In the genomic region with DNA sequence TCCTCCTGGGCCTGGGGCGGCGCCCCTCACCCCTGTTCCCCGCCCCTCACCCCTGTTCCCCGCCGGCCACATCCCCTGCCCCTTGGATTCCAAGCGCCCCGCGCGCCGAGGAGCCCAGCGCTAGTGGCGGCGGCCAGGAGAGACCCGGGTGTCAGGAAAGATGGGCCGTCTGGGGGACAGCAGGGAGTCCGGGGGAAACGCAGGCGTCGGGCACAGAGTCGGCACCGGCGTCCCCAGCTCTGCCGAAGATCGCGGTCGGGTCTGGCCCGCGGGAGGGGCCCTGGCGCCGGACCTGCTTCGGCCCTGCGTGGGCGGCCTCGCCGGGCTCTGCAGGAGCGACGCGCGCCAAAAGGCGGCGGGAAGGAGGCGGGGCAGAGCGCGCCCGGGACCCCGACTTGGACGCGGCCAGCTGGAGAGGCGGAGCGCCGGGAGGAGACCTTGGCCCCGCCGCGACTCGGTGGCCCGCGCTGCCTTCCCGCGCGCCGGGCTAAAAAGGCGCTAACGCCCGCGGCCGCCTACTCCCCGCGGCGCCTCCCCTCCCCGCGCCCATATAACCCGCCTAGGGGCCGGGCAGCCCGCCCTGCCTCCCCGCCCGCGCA, we compare ENCODE assay signal across 9 cellular contexts. TPM values are rescaled to one million over a fixed set of nuclear protein-coding genes. Genes with fewer than 3 reads are reported as not detected.
DNase-seq lines count a peak whose midpoint lies in the region; ATAC-seq, FAIRE-seq and TF ChIP-seq lines count a peak whose summit lies in the region.
"Had no signal": no experiment of that assay in that cellular context is flagged by ENCODE, and none has a peak within 500 bp of the region (broad histone marks: within the 10 kb centered on the region; RNA-seq: fewer than 3 reads in every experiment).

Gene TP73, plus strand, starts transcription at position 578 of the 599 bp plus-strand sequence. CDS start 29,850 bp downstream, outside the sequence.

- no peak for TF ChIP-seq CTCF in neutrophil (IDR thresholded peaks at IDR 0.05)

- H3K27me3 ChIP-seq in neutrophil: peaks cover 71% of the 10 kb centered on the region

- DNase-seq in activated T-cell treated with anti-CD3 and anti-CD28 coated beads, Interleukin-2, amount 50 U/mL, for 1 hour: peak; percentile 36
- no peak for DNase-seq in activated T-cell treated with anti-CD3 and anti-CD28 coated beads for 4 hours
- peak; percentile 70 for DNase-seq in NCI-H2171 (lab: John Stamatoyannopoulos, UW)
- DNase-seq in cerebellar cortex (ENCODE audit: low spot score): peak; percentile 26
- no peak for DNase-seq in activated CD8-positive, alpha-beta memory T cell treated with anti-CD3 and anti-CD28 coated beads, Interleukin-2, amount 10 ng/mL, durations not matched to agents 7 days and 5 days
- DNase-seq in H54 (ENCODE audit: insufficient read length, low spot score): no peak

- peak within 1 kb of the TSS; percentile 40 to 89 for H3K4me3 ChIP-seq in neutrophil (ENCODE audit: low read depth in 1 of 2, low read length in 1 of 2)

- no peaks in the 10 kb centered on the region for H3K9me3 Mint-ChIP-seq in activated CD8-positive, alpha-beta memory T cell treated with anti-CD3 and anti-CD28 coated beads, Interleukin-2, amount 10 ng/mL, durations not matched to agents 7 days and 5 days (ENCODE audit: low read depth)

- CTCF ChIA-PET in activated CD8-positive, alpha-beta memory T cell treated with anti-CD3 and anti-CD28 coated beads, Interleukin-2, amount 10 ng/mL, durations not matched to agents 7 days and 5 days (lab: Charles Lee): interaction anchor here (1.4 kb wide), 1 partner anchor 26 kb away, joined by 3 read pairs; no protein-coding TSS in a partner anchor

- H3K4me3 Mint-ChIP-seq in activated CD8-positive, alpha-beta memory T cell treated with anti-CD3 and anti-CD28 coated beads, Interleukin-2, amount 10 ng/mL, durations not matched to agents 7 days and 5 days: no peak within 1 kb of the TSS

- no peak for FAIRE-seq in H54 (lab: Jason Lieb, UNC)
- FAIRE-seq: G401.6 had no signal

- peaks cover 58 to 62% of the 10 kb centered on the region in 2 experiments for H3K4me1 ChIP-seq in neutrophil (ENCODE audit: control insufficient read depth in 1 of 2, insufficient read depth in 1 of 2, low read depth in 1 of 2, low read length in 1 of 2)

- no peak within 1 kb of the TSS for H3K27ac Mint-ChIP-seq in activated CD8-positive, alpha-beta memory T cell treated with anti-CD3 and anti-CD28 coated beads, Interleukin-2, amount 10 ng/mL, durations not matched to agents 7 days and 5 days

- no peaks in the 10 kb centered on the region for H3K36me3 ChIP-seq in neutrophil

- no peaks in the 10 kb centered on the region for H3K9me3 ChIP-seq in neutrophil

- TF ChIP-seq POLR2A in H54 (IDR thresholded peaks at IDR 0.05; ENCODE audit: low read depth, low read length): no peak

- peaks cover 57% of the 10 kb centered on the region for H3K27me3 Mint-ChIP-seq in activated CD8-positive, alpha-beta memory T cell treated with anti-CD3 and anti-CD28 coated beads, Interleukin-2, amount 10 ng/mL, durations not matched to agents 7 days and 5 days

- H3K36me3 Mint-ChIP-seq in activated CD8-positive, alpha-beta memory T cell treated with anti-CD3 and anti-CD28 coated beads, Interleukin-2, amount 10 ng/mL, durations not matched to agents 7 days and 5 days: no peaks in the 10 kb centered on the region

- no peak within 1 kb of the TSS for H3K27ac ChIP-seq in neutrophil

- peaks cover 33% of the 10 kb centered on the region for H3K4me1 Mint-ChIP-seq in activated CD8-positive, alpha-beta memory T cell treated with anti-CD3 and anti-CD28 coated beads, Interleukin-2, amount 10 ng/mL, durations not matched to agents 7 days and 5 days

- ATAC-seq in activated CD8-positive, alpha-beta memory T cell treated with anti-CD3 and anti-CD28 coated beads, Interleukin-2, amount 10 ng/mL, durations not matched to agents 7 days and 5 days: no peak
- ATAC-seq in HG03135 (IDR thresholded peaks at IDR 0.05; ENCODE audit: unreplicated experiment): no peak

RNA-seq across cellular contexts. Expression of gene TP73, which starts in this region (rescaled TPM):
- total RNA-seq in activated CD8-positive, alpha-beta memory T cell treated with anti-CD3 and anti-CD28 coated beads, Interleukin-2, amount 10 ng/mL, durations not matched to agents 7 days and 5 days: 10 to 100 TPM in 1 of 2 experiments, 1 to 10 TPM in 1; 2.1 to 15.2 TPM

Comparison
In these comparisons a context has a peak if more than half of its experiments do, and no peak if none do; other contexts are left out.
1. DNase-seq: peak in activated T-cell treated with anti-CD3 and anti-CD28 coated beads, Interleukin-2, amount 50 U/mL, for 1 hour (single experiment), NCI-H2171 (single experiment) and cerebellar cortex (single experiment); none in activated T-cell treated with anti-CD3 and anti-CD28 coated beads for 4 hours (single experiment), activated CD8-positive, alpha-beta memory T cell treated with anti-CD3 and anti-CD28 coated beads, Interleukin-2, amount 10 ng/mL, durations not matched to agents 7 days and 5 days (single experiment) and H54 (single experiment).